10 cellular contexts compared by ENCODE assay signal in the genomic region with DNA sequence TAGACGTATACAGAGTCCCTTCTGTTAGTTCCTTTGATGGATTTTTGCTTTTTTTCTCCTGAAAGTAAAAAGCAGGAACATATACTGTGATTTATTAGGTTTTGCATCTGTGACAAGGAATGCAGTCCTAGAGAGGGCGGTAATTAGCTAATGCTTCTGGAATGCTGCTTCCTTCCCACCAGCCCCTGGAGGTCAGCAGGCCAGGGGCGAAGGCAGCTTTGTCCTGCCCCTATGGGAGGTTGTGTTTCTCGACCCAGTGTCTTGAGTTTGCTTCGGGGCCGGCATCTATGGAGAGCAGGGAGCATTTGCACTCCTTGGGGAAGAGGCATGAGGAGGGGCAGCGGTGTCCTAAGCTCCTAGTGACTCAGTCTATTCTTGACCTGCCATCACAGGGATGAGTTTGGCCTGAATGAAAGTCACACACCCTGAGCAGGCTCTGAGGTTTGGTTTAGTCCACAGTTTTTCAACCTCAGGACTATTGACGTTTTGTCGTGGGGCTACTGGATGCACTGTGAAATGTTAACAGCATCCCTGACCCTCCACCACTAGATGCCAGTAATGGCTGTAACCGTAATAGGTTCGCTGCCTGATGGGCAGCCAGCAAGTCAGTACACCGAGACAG.
A peak's percentile ranks its signal among the peaks of the same experiment; 100 is the strongest.
DNase-seq lines count a peak whose midpoint lies in the region; ATAC-seq and TF ChIP-seq lines count a peak whose summit lies in the region.
"Had no signal": no experiment of that assay in that cellular context is flagged by ENCODE, and none has a peak within 500 bp of the region (broad histone marks: within the 10 kb centered on the region; RNA-seq: fewer than 3 reads in every experiment).

No MANE protein-coding gene starts in this region.

- H3K4me3 ChIP-seq in SJSA1 (no peak overlapping the region), foreskin fibroblast (ENCODE audit: low read depth in 1 of 2, low read length in 2 of 2) (no peak overlapping the region), osteoblast (ENCODE audit: insufficient read depth, low read length) (peak overlapping the region; percentile 6)

- no peaks in the 10 kb centered on the region for H4K20me1 ChIP-seq in osteoblast (ENCODE audit: insufficient read depth, low read length)

- in situ Hi-C loops in GM13977 (cut with MboI; ENCODE audit: low pct_unique_long_range_greater_than_20kb, low sequenced_read_pairs, unreplicated experiment) = no loop called here

- no peak for DNase-seq in GM13977 (ENCODE audit: low spot score)
- peak; percentile 71 to 81 for DNase-seq in SJSA1 (ENCODE audit: low read depth in 1 of 2, low spot score in 2 of 2)
- peak; percentile 56 to 73 for DNase-seq in foreskin fibroblast
- peak; percentile 73 for DNase-seq in osteoblast (ENCODE audit: insufficient read length, low spot score, missing footprints)
- no peak for DNase-seq in T-helper 2 cell
- DNase-seq in amygdala (lab: John Stamatoyannopoulos, UW) = no peak
- DNase-seq: DND-41, NCI-H1105 treated with DMSO at 0.1 percent for 48 hours had no signal

- peak overlapping the region; percentile 55 for H3K4me2 ChIP-seq in osteoblast (ENCODE audit: insufficient read depth, low read length)

- ATAC-seq in HG03025 (IDR thresholded peaks at IDR 0.05; ENCODE audit: low FRiP score, unreplicated experiment) = no peak
- no peak for ATAC-seq in GM21447 (IDR thresholded peaks at IDR 0.05; ENCODE audit: unreplicated experiment)

- H3K9me3 ChIP-seq in SJSA1 (replicated peaks) (no peaks in the 10 kb centered on the region), osteoblast (ENCODE audit: low read depth, low read length) (no peaks in the 10 kb centered on the region)

- H3K4me1 ChIP-seq in SJSA1 (replicated peaks) = peaks cover 29% of the 10 kb centered on the region
- H3K4me1 ChIP-seq in osteoblast (ENCODE audit: insufficient read depth, low read length) = peaks cover 24% of the 10 kb centered on the region

- H3K36me3 ChIP-seq in SJSA1 = no peaks in the 10 kb centered on the region
- no peaks in the 10 kb centered on the region for H3K36me3 ChIP-seq in osteoblast (ENCODE audit: insufficient read depth, low read length)

- peak overlapping the region; percentile 55 for H2AFZ ChIP-seq in osteoblast (ENCODE audit: low read length)

- H3K27me3 ChIP-seq in SJSA1 (replicated peaks) (no peaks in the 10 kb centered on the region), osteoblast (ENCODE audit: insufficient read depth, low read length) (no peaks in the 10 kb centered on the region)

- peak; percentile 40 for TF ChIP-seq CTCF in GM13977 (IDR thresholded peaks at IDR 0.05; ENCODE audit: extremely low read depth, insufficient read depth, missing control alignments)
- TF ChIP-seq CTCF in foreskin fibroblast (IDR thresholded peaks at IDR 0.05; ENCODE audit: low read depth, low read length) = peak; percentile 2
- peak; percentile 54 for TF ChIP-seq CTCF in osteoblast (IDR thresholded peaks at IDR 0.05; ENCODE audit: extremely low read depth, low read depth, low read length)

- H3K27ac ChIP-seq in SJSA1 = peak overlapping the region; percentile 67
- peak overlapping the region; percentile 72 for H3K27ac ChIP-seq in osteoblast (ENCODE audit: low read depth, low read length)

- no peaks in the 10 kb centered on the region for H3K79me2 ChIP-seq in osteoblast (ENCODE audit: insufficient read depth, low read length)

Comparison
In these comparisons a context has a peak if more than half of its experiments do, and no peak if none do; other contexts are left out.
1. DNase-seq: peak in SJSA1 (2 of 2), foreskin fibroblast (2 of 2) and osteoblast (single experiment); none in GM13977 (single experiment), T-helper 2 cell (0 of 5) and amygdala (0 of 56).
2. CTCF ChIP-seq: peak in every context shown above with its lines; median percentile 54 in osteoblast; 40 in GM13977; 2 in foreskin fibroblast.